In genomic region chr2:231221761-231222160, GRCh38 we compare ENCODE assay signal across 20 cellular contexts. TPM values are rescaled to one million over a fixed set of nuclear protein-coding genes. Genes with fewer than 3 reads are reported as not detected.
DNase-seq lines count a peak whose midpoint lies in the region; TF ChIP-seq lines count a peak whose summit lies in the region.
"Had no signal": no experiment of that assay in that cellular context is flagged by ENCODE, and none has a peak within 500 bp of the region (broad histone marks: within the 10 kb centered on the region; RNA-seq: fewer than 3 reads in every experiment).

No MANE protein-coding gene starts in this region.

- DNase-seq in H9 (no peak), brain microvascular endothelial cell (no peak), mesothelial cell of epicardium (ENCODE audit: low spot score in 2 of 2, unreplicated experiment in 2 of 2) (no peak), tibial nerve (ENCODE audit: low spot score in 2 of 2) (no peak), middle frontal gyrus (ENCODE audit: extremely low spot score, low spot score) (no peak), G401 (ENCODE audit: low spot score) (no peak)
- DNase-seq in stimulated activated CD4-positive, alpha-beta T cell treated with anti-CD3 and anti-CD28 coated beads, Interleukin-2, amount 100 ng/mL, for 48 hours = no peak
- no peak for DNase-seq in stimulated activated CD4-positive, alpha-beta T cell treated with anti-CD3 and anti-CD28 coated beads, Interleukin-12 subunit alpha, Interleukin-12 subunit beta, amount 100 ng/mL, for 4 hours
- DNase-seq: activated naive CD4-positive, alpha-beta T cell treated with anti-CD3 and anti-CD28 coated beads for 36 hours; CD8-positive, alpha-beta T cell; DND-41; GOT3; MG63; NCI-H187; NCI-H446 treated with DMSO at 0.1 percent for 48 hours; retina; stimulated activated naive CD4-positive, alpha-beta T cell treated with Interleukin-2 at 50 U/mL for 16 hours; T-cell had no signal

- no peak overlapping the region for H3K27ac ChIP-seq in H9 (ENCODE audit: insufficient read length, low read depth, low read length)
- H3K27ac ChIP-seq in brain microvascular endothelial cell = peak overlapping the region; percentile 79
- peak overlapping the region; percentile 25 to 80 (median 58) for H3K27ac ChIP-seq in tibial nerve

- no peaks in the 10 kb centered on the region for H3K9me3 ChIP-seq in H9 (ENCODE audit: control insufficient read depth, low read depth, low read length)
- H3K9me3 ChIP-seq in tibial nerve = no peaks in the 10 kb centered on the region
- H3K9me3 ChIP-seq: MG63 had no signal

- TF ChIP-seq POLR2A in tibial nerve (IDR thresholded peaks at IDR 0.05) = no peak

- H3K9me3 Mint-ChIP-seq in H9 (no peaks in the 10 kb centered on the region), mesothelial cell of epicardium (peaks cover 14% of the 10 kb centered on the region)
- H3K9me3 Mint-ChIP-seq: activated naive CD4-positive, alpha-beta T cell treated with anti-CD3 and anti-CD28 coated beads for 36 hours; CD8-positive, alpha-beta T cell; neural crest cell; T-cell had no signal

- no peak overlapping the region for H2AK5ac ChIP-seq in H9 (ENCODE audit: insufficient read length, low read length)

- no peak for TF ChIP-seq CTCF in H9 (conservative IDR thresholded peaks at IDR 0.05)
- TF ChIP-seq CTCF in brain microvascular endothelial cell (IDR thresholded peaks at IDR 0.05; ENCODE audit: low read depth, low read length, missing control alignments) = no peak
- no peak for TF ChIP-seq CTCF in mesothelial cell of epicardium (IDR thresholded peaks at IDR 0.05; ENCODE audit: unreplicated experiment)
- TF ChIP-seq CTCF in tibial nerve (IDR thresholded peaks at IDR 0.05) = no peak

- H3K18ac ChIP-seq in H9 (ENCODE audit: insufficient read length, low read depth, low read length) = no peak overlapping the region

- TF ChIP-seq EP300 in tibial nerve (IDR thresholded peaks at IDR 0.05) = no peak

- H2AFZ ChIP-seq in H9 (ENCODE audit: low read length) = no peak overlapping the region

- H4K8ac ChIP-seq in H9 (replicated peaks; ENCODE audit: insufficient read length, low read depth, low read length) = no peak overlapping the region

- H3T11ph ChIP-seq in H9 (ENCODE audit: low read length) = no peak overlapping the region

- H3K23me2 ChIP-seq in H9 (ENCODE audit: insufficient read length, low read depth, low read length, poor library complexity, severe bottlenecking) = no peaks in the 10 kb centered on the region

- H2BK5ac ChIP-seq in H9 (ENCODE audit: insufficient read length, low read length) = no peak overlapping the region

- H3K23ac ChIP-seq in H9 (ENCODE audit: insufficient read length, low read depth, low read length) = no peak overlapping the region

- 0 out of 4 replicates have a peak, but pooled peaks cover 0 to 2% of the 10 kb centered on the region in 2 experiments for H3K4me1 Mint-ChIP-seq in H9
- H3K4me1 Mint-ChIP-seq in mesothelial cell of epicardium = peaks cover 22% of the 10 kb centered on the region
- H3K4me1 Mint-ChIP-seq: neural crest cell, T-cell had no signal

- no CpG with 5 or more reads among the region's 3 CpGs for WGBS in H9 (ENCODE audit: extremely low coverage, insufficient read length, low lambda C conversion rate)
- WGBS in tibial nerve, 2 donors = 76 to 82% methylated on average over 3 of the region's 3 CpGs

- peaks cover 15 to 62% (median 29%) of the 10 kb centered on the region in 3 experiments; a peak in 6 of 7 replicates for H3K36me3 Mint-ChIP-seq in H9 (ENCODE audit: insufficient read depth in 1 of 3, low read depth in 3 of 3)
- H3K36me3 Mint-ChIP-seq in mesothelial cell of epicardium = peaks cover 31% of the 10 kb centered on the region
- H3K36me3 Mint-ChIP-seq: T-cell had no signal

- H2BK120ac ChIP-seq in H9 (ENCODE audit: low read depth, low read length, poor library complexity, severe bottlenecking) = no peak overlapping the region

- H3K4me1 ChIP-seq in H9 (ENCODE audit: insufficient read depth, low read length) (no peaks in the 10 kb centered on the region), tibial nerve (peaks cover 0 to 14% (median 4%) of the 10 kb centered on the region in 4 donors)

- no peaks in the 10 kb centered on the region for H3K27me3 Mint-ChIP-seq in H9 (ENCODE audit: low read depth)
- no peaks in the 10 kb centered on the region for H3K27me3 Mint-ChIP-seq in mesothelial cell of epicardium (ENCODE audit: low read depth)
- H3K27me3 Mint-ChIP-seq: T-cell had no signal

- no peak overlapping the region for H3K4me3 Mint-ChIP-seq in H9
- no peak overlapping the region for H3K4me3 Mint-ChIP-seq in mesothelial cell of epicardium
- H3K4me3 Mint-ChIP-seq: activated naive CD4-positive, alpha-beta T cell treated with anti-CD3 and anti-CD28 coated beads for 36 hours; CD8-positive, alpha-beta T cell; neural crest cell; T-cell had no signal

- H4K20me1 ChIP-seq in H9 (ENCODE audit: control insufficient read depth, insufficient read depth, insufficient read length) = no peaks in the 10 kb centered on the region

- H3K36me3 ChIP-seq in brain microvascular endothelial cell (replicated peaks) (peaks cover 50% of the 10 kb centered on the region), tibial nerve (peaks cover 0 to 31% (median 0%) of the 10 kb centered on the region in 3 donors)
- H3K36me3 ChIP-seq: MG63 had no signal

- H3K56ac ChIP-seq in H9 (ENCODE audit: insufficient read length, low read depth, low read length) = no peak overlapping the region

- no peak overlapping the region for H3K4ac ChIP-seq in H9 (ENCODE audit: low read depth, low read length)

- H3K27me3 ChIP-seq in H9 (ENCODE audit: insufficient read depth, low read length) (no peaks in the 10 kb centered on the region), brain microvascular endothelial cell (replicated peaks) (no peaks in the 10 kb centered on the region), tibial nerve (no peaks in the 10 kb centered on the region)
- H3K27me3 ChIP-seq: MG63 had no signal

- no peak overlapping the region for H4K5ac ChIP-seq in H9 (ENCODE audit: insufficient read length, low read depth, low read length)

- H3K4me2 ChIP-seq in H9 (ENCODE audit: insufficient read depth, insufficient read length, low read length) = no peak overlapping the region

- no peak overlapping the region for H2BK20ac ChIP-seq in H9 (ENCODE audit: low read depth, low read length, poor library complexity, severe bottlenecking)

- H3K4me3 ChIP-seq in brain microvascular endothelial cell (ENCODE audit: low read depth, low read length) (no peak overlapping the region), tibial nerve (no peak overlapping the region)
- H3K4me3 ChIP-seq: lung, MG63 had no signal

- H2BK15ac ChIP-seq in H9 (ENCODE audit: low read depth, low read length) = no peak overlapping the region

- no peak overlapping the region for H4K91ac ChIP-seq in H9 (ENCODE audit: insufficient read length, low read depth, low read length)

- H3K79me1 ChIP-seq in H9 (ENCODE audit: insufficient read depth, low read depth, low read length, poor library complexity, severe bottlenecking) = no peaks in the 10 kb centered on the region

- in situ Hi-C loops in brain microvascular endothelial cell (cut with HindIII; ENCODE audit: low pct_ligation_motif_present, low sequenced_read_pairs) (no loop called here), G401 (cut with HindIII; ENCODE audit: low sequenced_read_pairs) (no loop called here)

- H3K27ac Mint-ChIP-seq in H9 = peak overlapping the region in 2 of 3 experiments; percentile 26 to 55; a peak in 3 of 7 replicates
- peak overlapping the region; percentile 94 for H3K27ac Mint-ChIP-seq in mesothelial cell of epicardium
- H3K27ac Mint-ChIP-seq: activated naive CD4-positive, alpha-beta T cell treated with anti-CD3 and anti-CD28 coated beads for 36 hours; CD8-positive, alpha-beta T cell; T-cell had no signal

- H3K9ac ChIP-seq in H9 (ENCODE audit: extremely low read depth, insufficient read length, low read length) = no peak overlapping the region

- no peak overlapping the region for H2BK12ac ChIP-seq in H9 (ENCODE audit: insufficient read length, low read depth, low read length)

- H3K79me2 ChIP-seq in H9 (ENCODE audit: insufficient read depth, low read length) = no peaks in the 10 kb centered on the region

- no peak overlapping the region for H3K14ac ChIP-seq in H9 (ENCODE audit: insufficient read depth, low read length)

RNA-seq across cellular contexts. Expression of gene ARMC9, which starts 23.3 kb away (rescaled TPM):
- total RNA-seq in H9 (2021) (33.8 and 37.6 TPM in 2 replicates), mesothelial cell of epicardium (49.8 to 52.3 TPM (median 51.6 TPM) in 3 replicates), tibial nerve (10 to 100 TPM in 3 of 4 donors, 1 to 10 TPM in 1; 8.7 to 30.0 (median 18.6) TPM)
- 165 and 166 TPM in 2 replicates for total RNA-seq in G401 (2014; rRNA removed; shearing (Covaris generic))
